In the genomic region with DNA sequence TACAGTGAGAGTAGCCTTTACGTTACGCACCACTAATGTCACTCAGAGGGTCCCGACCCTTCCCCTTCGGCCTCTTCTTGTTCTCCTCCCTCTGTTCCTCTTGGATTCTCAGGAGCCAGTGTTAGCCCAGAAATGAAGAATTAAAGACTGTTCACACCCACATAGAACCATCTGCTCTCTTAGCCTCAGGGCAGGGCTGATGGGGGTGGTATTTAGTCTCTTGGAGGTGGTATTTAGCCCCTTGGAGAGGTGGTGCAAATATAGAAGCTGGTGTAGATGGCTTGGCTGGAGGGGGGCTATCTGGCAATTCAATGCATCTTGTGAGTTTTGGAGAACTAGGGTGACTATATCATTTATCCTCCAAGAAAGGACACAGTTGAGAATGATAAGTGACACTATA, we compare ENCODE assay signal across 1 cellular context.
TF ChIP-seq lines count a peak whose summit lies in the region.

No MANE protein-coding gene starts in this region.

TF ChIP-seq in HCT116, 20 proteins besides CTCF, POLR2A, EP300 and RAD21:
- no peak for TF ChIP-seq EZH2 (IDR thresholded peaks at IDR 0.05)
- no peak for TF ChIP-seq CBX3 (IDR thresholded peaks at IDR 0.05; ENCODE audit: low read depth)
- no peak for TF ChIP-seq ZNF274 (IDR thresholded peaks at IDR 0.05; ENCODE audit: low read depth, low read length)
- TF ChIP-seq SRF (IDR thresholded peaks at IDR 0.05; ENCODE audit: low read depth), result no peak
- TF ChIP-seq, protein P1, sequence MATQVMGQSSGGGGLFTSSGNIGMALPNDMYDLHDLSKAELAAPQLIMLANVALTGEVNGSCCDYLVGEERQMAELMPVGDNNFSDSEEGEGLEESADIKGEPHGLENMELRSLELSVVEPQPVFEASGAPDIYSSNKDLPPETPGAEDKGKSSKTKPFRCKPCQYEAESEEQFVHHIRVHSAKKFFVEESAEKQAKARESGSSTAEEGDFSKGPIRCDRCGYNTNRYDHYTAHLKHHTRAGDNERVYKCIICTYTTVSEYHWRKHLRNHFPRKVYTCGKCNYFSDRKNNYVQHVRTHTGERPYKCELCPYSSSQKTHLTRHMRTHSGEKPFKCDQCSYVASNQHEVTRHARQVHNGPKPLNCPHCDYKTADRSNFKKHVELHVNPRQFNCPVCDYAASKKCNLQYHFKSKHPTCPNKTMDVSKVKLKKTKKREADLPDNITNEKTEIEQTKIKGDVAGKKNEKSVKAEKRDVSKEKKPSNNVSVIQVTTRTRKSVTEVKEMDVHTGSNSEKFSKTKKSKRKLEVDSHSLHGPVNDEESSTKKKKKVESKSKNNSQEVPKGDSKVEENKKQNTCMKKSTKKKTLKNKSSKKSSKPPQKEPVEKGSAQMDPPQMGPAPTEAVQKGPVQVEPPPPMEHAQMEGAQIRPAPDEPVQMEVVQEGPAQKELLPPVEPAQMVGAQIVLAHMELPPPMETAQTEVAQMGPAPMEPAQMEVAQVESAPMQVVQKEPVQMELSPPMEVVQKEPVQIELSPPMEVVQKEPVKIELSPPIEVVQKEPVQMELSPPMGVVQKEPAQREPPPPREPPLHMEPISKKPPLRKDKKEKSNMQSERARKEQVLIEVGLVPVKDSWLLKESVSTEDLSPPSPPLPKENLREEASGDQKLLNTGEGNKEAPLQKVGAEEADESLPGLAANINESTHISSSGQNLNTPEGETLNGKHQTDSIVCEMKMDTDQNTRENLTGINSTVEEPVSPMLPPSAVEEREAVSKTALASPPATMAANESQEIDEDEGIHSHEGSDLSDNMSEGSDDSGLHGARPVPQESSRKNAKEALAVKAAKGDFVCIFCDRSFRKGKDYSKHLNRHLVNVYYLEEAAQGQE (IDR thresholded peaks at IDR 0.05; ENCODE audit: low read depth), result no peak
- TF ChIP-seq TCF7L2 (IDR thresholded peaks at IDR 0.05; ENCODE audit: borderline replicate concordance, extremely low read depth, insufficient read depth, insufficient read length), result no peak
- TF ChIP-seq CEBPB (IDR thresholded peaks at IDR 0.05; ENCODE audit: low read depth), result no peak
- TF ChIP-seq, protein P2, sequence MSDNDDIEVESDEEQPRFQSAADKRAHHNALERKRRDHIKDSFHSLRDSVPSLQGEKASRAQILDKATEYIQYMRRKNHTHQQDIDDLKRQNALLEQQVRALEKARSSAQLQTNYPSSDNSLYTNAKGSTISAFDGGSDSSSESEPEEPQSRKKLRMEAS (IDR thresholded peaks at IDR 0.05), result no peak
- no peak for TF ChIP-seq YY1 (IDR thresholded peaks at IDR 0.05; ENCODE audit: extremely low read depth, insufficient replicate concordance, low read depth, low read length)
- TF ChIP-seq, protein P3, sequence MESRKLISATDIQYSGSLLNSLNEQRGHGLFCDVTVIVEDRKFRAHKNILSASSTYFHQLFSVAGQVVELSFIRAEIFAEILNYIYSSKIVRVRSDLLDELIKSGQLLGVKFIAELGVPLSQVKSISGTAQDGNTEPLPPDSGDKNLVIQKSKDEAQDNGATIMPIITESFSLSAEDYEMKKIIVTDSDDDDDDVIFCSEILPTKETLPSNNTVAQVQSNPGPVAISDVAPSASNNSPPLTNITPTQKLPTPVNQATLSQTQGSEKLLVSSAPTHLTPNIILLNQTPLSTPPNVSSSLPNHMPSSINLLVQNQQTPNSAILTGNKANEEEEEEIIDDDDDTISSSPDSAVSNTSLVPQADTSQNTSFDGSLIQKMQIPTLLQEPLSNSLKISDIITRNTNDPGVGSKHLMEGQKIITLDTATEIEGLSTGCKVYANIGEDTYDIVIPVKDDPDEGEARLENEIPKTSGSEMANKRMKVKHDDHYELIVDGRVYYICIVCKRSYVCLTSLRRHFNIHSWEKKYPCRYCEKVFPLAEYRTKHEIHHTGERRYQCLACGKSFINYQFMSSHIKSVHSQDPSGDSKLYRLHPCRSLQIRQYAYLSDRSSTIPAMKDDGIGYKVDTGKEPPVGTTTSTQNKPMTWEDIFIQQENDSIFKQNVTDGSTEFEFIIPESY (IDR thresholded peaks at IDR 0.05; ENCODE audit: extremely low read depth, insufficient replicate concordance, low read length), result no peak
- TF ChIP-seq FOSL1 (IDR thresholded peaks at IDR 0.05; ENCODE audit: low read depth), result no peak
- TF ChIP-seq EZH2phosphoT487 (IDR thresholded peaks at IDR 0.05; ENCODE audit: borderline replicate concordance), result no peak
- TF ChIP-seq, protein P4, sequence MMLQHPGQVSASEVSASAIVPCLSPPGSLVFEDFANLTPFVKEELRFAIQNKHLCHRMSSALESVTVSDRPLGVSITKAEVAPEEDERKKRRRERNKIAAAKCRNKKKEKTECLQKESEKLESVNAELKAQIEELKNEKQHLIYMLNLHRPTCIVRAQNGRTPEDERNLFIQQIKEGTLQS (IDR thresholded peaks at IDR 0.05), result no peak
